ENCODE assay signal across 16 cellular contexts in the genomic region with DNA sequence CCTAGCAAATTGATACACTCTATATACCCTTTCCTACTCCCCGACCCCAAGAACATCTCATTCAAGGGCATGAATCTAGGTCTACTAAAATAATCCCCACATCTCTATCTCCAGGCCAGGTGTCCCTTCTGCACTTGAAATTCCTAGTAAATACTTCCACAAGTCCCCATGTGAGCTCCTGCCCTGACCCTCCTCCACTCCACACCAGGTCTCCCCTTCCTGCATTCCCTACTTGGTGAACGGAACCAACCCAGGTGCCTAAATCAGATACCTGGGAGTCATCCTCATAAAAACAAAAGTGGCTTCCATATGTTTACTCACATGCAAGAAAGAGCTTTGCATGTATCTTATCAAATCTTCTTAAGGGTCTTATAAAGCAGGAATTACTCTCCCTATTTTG.
DNase-seq lines count a peak whose midpoint lies in the region; ATAC-seq and TF ChIP-seq lines count a peak whose summit lies in the region.
"Had no signal": no experiment of that assay in that cellular context is flagged by ENCODE, and none has a peak within 500 bp of the region (broad histone marks: within the 10 kb centered on the region; RNA-seq: fewer than 3 reads in every experiment).

No MANE protein-coding gene starts in this region.

- H3K9me2 ChIP-seq in hepatocyte (replicated peaks; ENCODE audit: insufficient read depth) = no peaks in the 10 kb centered on the region

- POLR2A ChIA-PET in activated CD4-positive, alpha-beta memory T cell treated with anti-CD3 and anti-CD28 coated beads for 36 hours (lab: Charles Lee) = interaction anchor here (1.2 kb wide), 1 partner anchor 10 kb away, joined by 4 read pairs; no protein-coding TSS in a partner anchor

- H3K4me1 ChIP-seq in iPS-20b (ENCODE audit: insufficient read depth, low read length) (peaks cover 29% of the 10 kb centered on the region), hepatocyte (ENCODE audit: insufficient read depth) (peaks cover 10% of the 10 kb centered on the region)

- H3K36me3 Mint-ChIP-seq in stimulated activated naive CD8-positive, alpha-beta T cell treated with anti-CD3 and anti-CD28 coated beads, Interleukin-15, Interleukin-2, amounts not matched to agents 100 ng/mL and 50 ng/mL, for 24 hours (ENCODE audit: low read depth) = peaks cover 68% of the 10 kb centered on the region
- H3K36me3 Mint-ChIP-seq in activated CD4-positive, alpha-beta memory T cell treated with anti-CD3 and anti-CD28 coated beads for 36 hours = peaks cover 27% of the 10 kb centered on the region

- CTCF ChIA-PET in activated CD4-positive, alpha-beta memory T cell treated with anti-CD3 and anti-CD28 coated beads for 36 hours (lab: Charles Lee) = interaction anchor here (0.8 to 1.6 kb wide), 4 partner anchors 10 to 78 kb away, joined by 3 to 8 read pairs (median 3); partner anchors contain the start of gene STK17A

- no peak for DNase-seq in stimulated activated naive CD8-positive, alpha-beta T cell treated with anti-CD3 and anti-CD28 coated beads, Interleukin-15, Interleukin-2, amounts not matched to agents 100 U/mL and 50 U/mL, for 24 hours
- DNase-seq in activated CD4-positive, alpha-beta memory T cell treated with anti-CD3 and anti-CD28 coated beads for 36 hours = no peak
- DNase-seq in activated effector memory CD4-positive, alpha-beta T cell treated with Interleukin-2 at 50 U/mL for 16 hours = no peak
- DNase-seq in hepatocyte (ENCODE audit: low spot score) = no peak
- DNase-seq: DMS79; effector CD8-positive, alpha-beta T cell; foreskin keratinocyte; MG63; NCI-H2107; Right ventricle myocardium superior; stimulated activated CD4-positive, alpha-beta T cell treated with anti-CD3 and anti-CD28 coated beads, Interleukin-2, amount 100 ng/mL, for 24 hours; upper lobe of right lung had no signal

- no peaks in the 10 kb centered on the region for H4K20me1 ChIP-seq in hepatocyte (ENCODE audit: insufficient read depth, poor library complexity, severe bottlenecking)

- H3K79me2 ChIP-seq in hepatocyte = peaks cover 57% of the 10 kb centered on the region

- no peak overlapping the region for H2AFZ ChIP-seq in hepatocyte

- intact Hi-C loops in activated CD4-positive, alpha-beta memory T cell treated with anti-CD3 and anti-CD28 coated beads for 36 hours (cut with micrococcal nuclease) = no loop called here

- H3K27me3 ChIP-seq in iPS-20b (ENCODE audit: insufficient read depth, low read length) (no peaks in the 10 kb centered on the region), hepatocyte (no peaks in the 10 kb centered on the region)
- H3K27me3 ChIP-seq: foreskin keratinocyte, MG63, upper lobe of right lung had no signal

- H3K36me3 ChIP-seq in iPS-20b (ENCODE audit: insufficient read depth, low read depth, low read length) (peaks cover 13% of the 10 kb centered on the region; the same call in 1 of the 2 replicates), hepatocyte (replicated peaks; ENCODE audit: insufficient read depth, low read depth) (no peaks in the 10 kb centered on the region)
- H3K36me3 ChIP-seq: upper lobe of right lung had no signal

- H3K27me3 Mint-ChIP-seq in stimulated activated naive CD8-positive, alpha-beta T cell treated with anti-CD3 and anti-CD28 coated beads, Interleukin-15, Interleukin-2, amounts not matched to agents 100 ng/mL and 50 ng/mL, for 24 hours = no peaks in the 10 kb centered on the region
- H3K27me3 Mint-ChIP-seq in activated CD4-positive, alpha-beta memory T cell treated with anti-CD3 and anti-CD28 coated beads for 36 hours = no peaks in the 10 kb centered on the region

- peak overlapping the region; percentile 81 for H3K27ac Mint-ChIP-seq in stimulated activated naive CD8-positive, alpha-beta T cell treated with anti-CD3 and anti-CD28 coated beads, Interleukin-15, Interleukin-2, amounts not matched to agents 100 ng/mL and 50 ng/mL, for 24 hours
- H3K27ac Mint-ChIP-seq in activated CD4-positive, alpha-beta memory T cell treated with anti-CD3 and anti-CD28 coated beads for 36 hours = peak overlapping the region; percentile 98

- H3K9ac ChIP-seq in iPS-20b (ENCODE audit: low read depth, low read length) = no peak overlapping the region

- peaks cover 2% of the 10 kb centered on the region for H3K9me3 Mint-ChIP-seq in stimulated activated naive CD8-positive, alpha-beta T cell treated with anti-CD3 and anti-CD28 coated beads, Interleukin-15, Interleukin-2, amounts not matched to agents 100 ng/mL and 50 ng/mL, for 24 hours
- H3K9me3 Mint-ChIP-seq in activated CD4-positive, alpha-beta memory T cell treated with anti-CD3 and anti-CD28 coated beads for 36 hours = no peaks in the 10 kb centered on the region

- TF ChIP-seq CTCF in hepatocyte (IDR thresholded peaks at IDR 0.05; ENCODE audit: poor library complexity) = no peak

- H3K9me3 ChIP-seq in iPS-20b (ENCODE audit: insufficient read depth, low read depth, low read length) (no peaks in the 10 kb centered on the region), hepatocyte (ENCODE audit: low read depth) (no peaks in the 10 kb centered on the region)
- H3K9me3 ChIP-seq: MG63, upper lobe of right lung had no signal

- 0 out of 2 replicates have a peak overlapping the region, but pooled peaks have one; percentile 4 for H3K4me3 ChIP-seq in iPS-20b (ENCODE audit: low read length)
- no peak overlapping the region for H3K4me3 ChIP-seq in hepatocyte
- H3K4me3 ChIP-seq: MG63, upper lobe of right lung had no signal

- no peak for ATAC-seq in stimulated activated naive CD8-positive, alpha-beta T cell treated with anti-CD3 and anti-CD28 coated beads, Interleukin-15, Interleukin-2, amounts not matched to agents 100 U/mL and 50 U/mL, for 24 hours
- ATAC-seq in HG02798 (IDR thresholded peaks at IDR 0.05; ENCODE audit: poor library complexity, unreplicated experiment) (no peak), GM18511 (IDR thresholded peaks at IDR 0.05; ENCODE audit: unreplicated experiment) (no peak)
- ATAC-seq: upper lobe of right lung had no signal

- H3K4me2 ChIP-seq in hepatocyte = no peak overlapping the region

- H3K27ac ChIP-seq in iPS-20b (ENCODE audit: low read length) = no peak overlapping the region
- H3K27ac ChIP-seq in hepatocyte = no peak overlapping the region
- H3K27ac ChIP-seq: foreskin keratinocyte, upper lobe of right lung had no signal

- H3K4me3 Mint-ChIP-seq in stimulated activated naive CD8-positive, alpha-beta T cell treated with anti-CD3 and anti-CD28 coated beads, Interleukin-15, Interleukin-2, amounts not matched to agents 100 ng/mL and 50 ng/mL, for 24 hours = no peak overlapping the region
- no peak overlapping the region for H3K4me3 Mint-ChIP-seq in activated CD4-positive, alpha-beta memory T cell treated with anti-CD3 and anti-CD28 coated beads for 36 hours

- WGBS in hepatocyte (ENCODE audit: low lambda C conversion rate, missing lambda C conversion rate) = 93% methylated on average over 2 of the region's 2 CpGs

- peaks cover 65% of the 10 kb centered on the region for H3K4me1 Mint-ChIP-seq in stimulated activated naive CD8-positive, alpha-beta T cell treated with anti-CD3 and anti-CD28 coated beads, Interleukin-15, Interleukin-2, amounts not matched to agents 100 ng/mL and 50 ng/mL, for 24 hours (ENCODE audit: low read depth)
- peaks cover 70% of the 10 kb centered on the region for H3K4me1 Mint-ChIP-seq in activated CD4-positive, alpha-beta memory T cell treated with anti-CD3 and anti-CD28 coated beads for 36 hours (ENCODE audit: low read depth)
